ENCODE assay signal across 21 cellular contexts in the genomic region with DNA sequence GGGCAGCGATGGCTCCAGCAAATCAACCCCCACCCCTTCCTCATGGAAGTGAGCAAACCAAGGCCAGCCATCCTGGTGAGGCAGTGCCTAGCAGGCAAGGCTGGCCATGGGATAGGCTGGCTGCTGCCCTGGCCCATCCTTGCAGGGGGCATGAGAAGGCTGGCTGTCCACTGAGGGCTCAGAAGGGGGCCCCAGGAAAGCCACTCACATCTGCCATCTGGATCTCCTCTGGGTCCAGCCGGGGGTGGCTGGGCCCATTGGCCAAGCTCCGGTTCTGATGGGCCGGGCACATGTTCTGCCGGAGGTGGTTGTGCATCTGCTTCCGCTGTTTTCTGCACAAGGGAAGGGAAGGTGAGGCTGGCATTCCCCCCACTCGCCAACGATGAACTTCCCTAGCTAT. TPM values are rescaled to one million over a fixed set of nuclear protein-coding genes. Genes with fewer than 3 reads are reported as not detected.
DNase-seq lines count a peak whose midpoint lies in the region; ATAC-seq, FAIRE-seq and TF ChIP-seq lines count a peak whose summit lies in the region.
"Had no signal": no experiment of that assay in that cellular context is flagged by ENCODE, and none has a peak within 500 bp of the region (broad histone marks: within the 10 kb centered on the region; RNA-seq: fewer than 3 reads in every experiment).

No MANE protein-coding gene starts in this region.

- no peak for TF ChIP-seq POLR2A in sigmoid colon (IDR thresholded peaks at IDR 0.05)

- H3K9me3 Mint-ChIP-seq in natural killer cell treated with Interleukin-12 subunit alpha and Interleukin-12 subunit beta and Interleukin-15 and Interleukin-18, amount 100 ng/mL, for 72 hours: no peaks in the 10 kb centered on the region
- no peaks in the 10 kb centered on the region for H3K9me3 Mint-ChIP-seq in natural killer cell
- H3K9me3 Mint-ChIP-seq: CD8-positive, alpha-beta T cell; GM23338 had no signal

- no peak overlapping the region for H3K9ac ChIP-seq in kidney (ENCODE audit: low read length in 2 of 2)

- peaks cover 6 to 14% of the 10 kb centered on the region in 2 donors for H3K4me1 Mint-ChIP-seq in natural killer cell treated with Interleukin-12 subunit alpha and Interleukin-12 subunit beta and Interleukin-15 and Interleukin-18, amount 100 ng/mL, for 72 hours (ENCODE audit: low read depth in 2 of 2)
- peaks cover 6 to 15% of the 10 kb centered on the region in 2 donors for H3K4me1 Mint-ChIP-seq in natural killer cell

- TF ChIP-seq CTCF in natural killer cell (IDR thresholded peaks at IDR 0.05) (no peak), kidney (IDR thresholded peaks at IDR 0.05; ENCODE audit: borderline replicate concordance, extremely low read depth, insufficient read depth) (no peak), sigmoid colon (IDR thresholded peaks at IDR 0.05) (no peak), ascending aorta (IDR thresholded peaks at IDR 0.05) (no peak)

- no peaks in the 10 kb centered on the region for H3K27me3 Mint-ChIP-seq in natural killer cell treated with Interleukin-12 subunit alpha and Interleukin-12 subunit beta and Interleukin-15 and Interleukin-18, amount 100 ng/mL, for 72 hours
- no peaks in the 10 kb centered on the region for H3K27me3 Mint-ChIP-seq in natural killer cell (ENCODE audit: low read depth in 2 of 2)

- H3K27me3 ChIP-seq in sigmoid colon (no peaks in the 10 kb centered on the region), ascending aorta (no peaks in the 10 kb centered on the region)
- H3K27me3 ChIP-seq: BE2C had no signal

- H3K4me1 ChIP-seq in kidney (ENCODE audit: control insufficient read depth in 1 of 2, insufficient read depth in 1 of 2, low read depth in 1 of 2, low read length in 2 of 2): no peaks in the 10 kb centered on the region
- H3K4me1 ChIP-seq in sigmoid colon: peaks cover 0 to 7% (median 6%) of the 10 kb centered on the region in 4 donors
- peaks cover 0 to 4% of the 10 kb centered on the region in 2 donors for H3K4me1 ChIP-seq in ascending aorta
- H3K4me1 ChIP-seq: A549, HAP-1 had no signal

- no peak for ATAC-seq in natural killer cell treated with Interleukin-12 subunit alpha and Interleukin-12 subunit beta and Interleukin-15 and Interleukin-18, amount 100 ng/mL, for 72 hours
- no peak for ATAC-seq in natural killer cell
- ATAC-seq: A549; CD8-positive, alpha-beta T cell; GM23338 had no signal

- H3K27ac ChIP-seq in kidney (ENCODE audit: low read depth in 2 of 2, low read length in 2 of 2): no peak overlapping the region
- H3K27ac ChIP-seq in sigmoid colon: no peak overlapping the region
- H3K27ac ChIP-seq in ascending aorta: no peak overlapping the region
- H3K27ac ChIP-seq: A549, C4-2B, HL-60 had no signal

- peaks cover 0 to 5% of the 10 kb centered on the region in 2 donors for H3K36me3 ChIP-seq in kidney (ENCODE audit: control insufficient read depth in 1 of 2, insufficient read depth in 2 of 2, low read length in 2 of 2)
- peaks cover 0 to 13% (median 0%) of the 10 kb centered on the region in 4 donors for H3K36me3 ChIP-seq in sigmoid colon
- no peaks in the 10 kb centered on the region for H3K36me3 ChIP-seq in ascending aorta
- H3K36me3 ChIP-seq: HAP-1 had no signal

- H3K9me3 ChIP-seq in kidney (ENCODE audit: control insufficient read depth in 1 of 2, low read length in 2 of 2): no peaks in the 10 kb centered on the region
- no peaks in the 10 kb centered on the region for H3K9me3 ChIP-seq in sigmoid colon
- no peaks in the 10 kb centered on the region for H3K9me3 ChIP-seq in ascending aorta
- H3K9me3 ChIP-seq: A549, BE2C, HAP-1 had no signal

- 92 to 96% methylated on average over 8 of the region's 8 CpGs for WGBS in sigmoid colon, 2 donors

- no peak for FAIRE-seq in kidney (lab: Jason Lieb, UNC)
- FAIRE-seq: A549, D721Med, G401.6, GM12891 had no signal

- H3K27ac Mint-ChIP-seq in natural killer cell treated with Interleukin-12 subunit alpha and Interleukin-12 subunit beta and Interleukin-15 and Interleukin-18, amount 100 ng/mL, for 72 hours: no peak overlapping the region
- no peak overlapping the region for H3K27ac Mint-ChIP-seq in natural killer cell
- H3K27ac Mint-ChIP-seq: CD8-positive, alpha-beta T cell; GM23338 had no signal

- no peaks in the 10 kb centered on the region for H3K36me3 Mint-ChIP-seq in natural killer cell treated with Interleukin-12 subunit alpha and Interleukin-12 subunit beta and Interleukin-15 and Interleukin-18, amount 100 ng/mL, for 72 hours
- H3K36me3 Mint-ChIP-seq in natural killer cell: no peaks in the 10 kb centered on the region
- H3K36me3 Mint-ChIP-seq: CD8-positive, alpha-beta T cell had no signal

- no peak overlapping the region for H3K4me3 ChIP-seq in kidney (ENCODE audit: low read length in 2 of 2)
- no peak overlapping the region for H3K4me3 ChIP-seq in sigmoid colon
- H3K4me3 ChIP-seq in ascending aorta: no peak overlapping the region
- H3K4me3 ChIP-seq: A549, GM23338, HAP-1 had no signal

- TF ChIP-seq EP300 in sigmoid colon (IDR thresholded peaks at IDR 0.05): no peak

- H3K4me3 Mint-ChIP-seq in natural killer cell treated with Interleukin-12 subunit alpha and Interleukin-12 subunit beta and Interleukin-15 and Interleukin-18, amount 100 ng/mL, for 72 hours: no peak overlapping the region
- no peak overlapping the region for H3K4me3 Mint-ChIP-seq in natural killer cell
- H3K4me3 Mint-ChIP-seq: CD8-positive, alpha-beta T cell; GM23338 had no signal

- DNase-seq in natural killer cell treated with Interleukin-12 subunit alpha and Interleukin-12 subunit beta and Interleukin-15 and Interleukin-18, amount 100 ng/mL, for 72 hours (ENCODE audit: low spot score): peak; percentile 13
- DNase-seq in natural killer cell (no peak), kidney (peak; percentile 32), sigmoid colon (peak; percentile 56), ascending aorta (ENCODE audit: low spot score in 2 of 2) (no peak)
- DNase-seq in effector CD8-positive, alpha-beta T cell (lab: John Stamatoyannopoulos, UW): no peak
- DNase-seq: BE2C; CD8-positive, alpha-beta T cell; COR-L47; DMS153; DMS79 treated with DMSO at 0.1 percent for 48 hours; EL had no signal

- intact Hi-C loops in natural killer cell (cut with micrococcal nuclease) (no loop called here), kidney (cut with DNase I) (no loop called here), sigmoid colon (cut with DNase I) (no loop called here), ascending aorta (cut with DNase I) (no loop called here)

RNA-seq across cellular contexts. Expression of a gene that starts 57.1 kb away (rescaled TPM):
- total RNA-seq in natural killer cell treated with Interleukin-12 subunit alpha and Interleukin-12 subunit beta and Interleukin-15 and Interleukin-18, amount 100 ng/mL, for 72 hours: not detected
- 1 to 10 TPM; 1.3 to 2.5 (median 1.3) TPM for total RNA-seq in natural killer cell
- 0.13 TPM for total RNA-seq in kidney
- 0.09 TPM for polyA plus RNA-seq in kidney (ENCODE audit: insufficient read depth, low read depth, low replicate concordance)
- under 1 TPM in 2 of 4 donors, not detected in 2; under 0.01 to 0.28 TPM for total RNA-seq in sigmoid colon
- under 1 TPM in 1 of 3 donors, not detected in 2; 0.10 TPM for polyA plus RNA-seq in sigmoid colon
- not detected for total RNA-seq in ascending aorta
- polyA plus RNA-seq: AG04450 had no signal

Comparison
In these comparisons a context has a peak if more than half of its experiments do, and no peak if none do; other contexts are left out.
1. DNase-seq: peak in natural killer cell treated with Interleukin-12 subunit alpha and Interleukin-12 subunit beta and Interleukin-15 and Interleukin-18, amount 100 ng/mL, for 72 hours (single experiment), kidney (single experiment) and sigmoid colon (single experiment); none in natural killer cell (single experiment), ascending aorta (0 of 2) and effector CD8-positive, alpha-beta T cell (single experiment).